ENCODE assay signal across 24 cellular contexts in genomic region chr1:3433076-3433475, GRCh38. TPM values are rescaled to one million over a fixed set of nuclear protein-coding genes. Genes with fewer than 3 reads are reported as not detected.
"Had no signal": no experiment of that assay in that cellular context is flagged by ENCODE, and none has a peak within 500 bp of the region (broad histone marks: within the 10 kb centered on the region; RNA-seq: fewer than 3 reads in every experiment).

No MANE protein-coding gene starts in this region.

- H3K9me3 ChIP-seq: SJSA1 had no signal

- FAIRE-seq: HTR-8/SVneo, RCC 7860 had no signal

- DNase-seq: KBM-7, MV-4-11, NCI-H1048, NCI-H1105 treated with DMSO at 0.1 percent for 48 hours, NCI-H1417 treated with DMSO at 0.1 percent for 48 hours, NCI-H146, NCI-H1694 treated with DMSO at 0.1 percent for 48 hours, NCI-H1930, NCI-H2081 treated with DMSO at 0.1 percent for 48 hours, NCI-H2171, NCI-H226, NCI-H446, NCI-H510A, NCI-H524 treated with DMSO at 0.1 percent for 48 hours, NCI-H69, NCI-H774, RPMI8226, SHP77 treated with DMSO at 0.1 percent for 48 hours had no signal

- H3K36me3 ChIP-seq: SJSA1 had no signal

- H3K4me1 ChIP-seq: SJSA1 had no signal

- H3K4me3 ChIP-seq: SJSA1, SK-N-MC had no signal

- H3K27ac ChIP-seq: HL-60, SJSA1, SK-N-MC had no signal

- H3K27me3 ChIP-seq: SJSA1 had no signal

RNA-seq across cellular contexts. Expression of gene ARHGEF16, which starts 21.4 kb away (rescaled TPM):
- total RNA-seq: LHCN-M2 had no signal
